17 cellular contexts compared by ENCODE assay signal in genomic region chr6:22928775-22929174, GRCh38.
DNase-seq lines count a peak whose midpoint lies in the region; ATAC-seq and TF ChIP-seq lines count a peak whose summit lies in the region.
"Had no signal": no experiment of that assay in that cellular context is flagged by ENCODE, and none has a peak within 500 bp of the region (broad histone marks: within the 10 kb centered on the region; RNA-seq: fewer than 3 reads in every experiment).

No MANE protein-coding gene starts in this region.

- no peak overlapping the region for H3K4ac ChIP-seq in neuronal stem cell (ENCODE audit: low read length)

- H3K27ac ChIP-seq in OCI-LY3 (ENCODE audit: low read length) (no peak overlapping the region), heart left ventricle (peak overlapping the region in 10 of 12 donors; percentile 7 to 54 (median 42)), neuronal stem cell (replicated peaks; ENCODE audit: low read length) (no peak overlapping the region), RWPE1 (no peak overlapping the region)
- H3K27ac ChIP-seq: psoas muscle, SJSA1 had no signal

- ATAC-seq in GM18868 (IDR thresholded peaks at IDR 0.05; ENCODE audit: unreplicated experiment) (peak; percentile 60), heart left ventricle (peak in 3 of 4 donors; percentile 15 to 52 (median 19)), HG03520 (IDR thresholded peaks at IDR 0.05; ENCODE audit: unreplicated experiment) (no peak)
- ATAC-seq: left colon, psoas muscle had no signal

- no peaks in the 10 kb centered on the region for H3K79me1 ChIP-seq in neuronal stem cell (ENCODE audit: low read depth, low read length)

- no peak overlapping the region for H3K14ac ChIP-seq in neuronal stem cell (ENCODE audit: low read length)

- no peak overlapping the region for H4K8ac ChIP-seq in neuronal stem cell (ENCODE audit: low read depth, low read length)

- no peak for TF ChIP-seq POLR2A in heart left ventricle (IDR thresholded peaks at IDR 0.05)

- no peak overlapping the region for H2BK15ac ChIP-seq in neuronal stem cell (ENCODE audit: low read length)

- H3K4me2 ChIP-seq in OCI-LY3 (ENCODE audit: low read length), result no peak overlapping the region
- H3K4me2 ChIP-seq in neuronal stem cell (ENCODE audit: insufficient read depth, low read length, poor library complexity, severe bottlenecking), result no peak overlapping the region

- H3K9ac ChIP-seq in OCI-LY3 (ENCODE audit: low read length) (no peak overlapping the region), neuronal stem cell (ENCODE audit: low read depth, low read length, poor library complexity) (no peak overlapping the region)

- no peak overlapping the region for H3K18ac ChIP-seq in neuronal stem cell (ENCODE audit: low read length)

- H3K23ac ChIP-seq in neuronal stem cell (ENCODE audit: low read depth, low read length, poor library complexity), result no peak overlapping the region

- H2BK120ac ChIP-seq in neuronal stem cell (ENCODE audit: low read depth, low read length), result no peak overlapping the region

- H3K27me3 ChIP-seq in OCI-LY3 (ENCODE audit: low read depth, low read length), result no peaks in the 10 kb centered on the region
- H3K27me3 ChIP-seq in heart left ventricle, result no peaks in the 10 kb centered on the region
- no peaks in the 10 kb centered on the region for H3K27me3 ChIP-seq in neuronal stem cell (ENCODE audit: control insufficient read depth in 3 of 3, insufficient read depth in 3 of 3, low read depth in 1 of 3, low read length in 3 of 3)
- H3K27me3 ChIP-seq: SJSA1 had no signal

- POLR2A ChIA-PET in RWPE1 (lab: Yijun Ruan, JAX; ENCODE audit: low non-redundant PET), result no interaction called here

- TF ChIP-seq CTCF in OCI-LY3 (IDR thresholded peaks at IDR 0.05; ENCODE audit: low read depth, low read length) (no peak), heart left ventricle (IDR thresholded peaks at IDR 0.05) (no peak), RWPE1 (conservative IDR thresholded peaks at IDR 0.05; ENCODE audit: low read depth) (no peak)

- H2BK12ac ChIP-seq in neuronal stem cell (ENCODE audit: low read length), result no peak overlapping the region

- H2AK5ac ChIP-seq in neuronal stem cell (ENCODE audit: low read depth, low read length), result no peak overlapping the region

- H4K91ac ChIP-seq in neuronal stem cell (ENCODE audit: low read depth, low read length, poor library complexity), result no peak overlapping the region

- no peaks in the 10 kb centered on the region for H4K20me1 ChIP-seq in OCI-LY3 (ENCODE audit: insufficient read depth, low read length)

- H3K9me3 ChIP-seq in OCI-LY3 (ENCODE audit: insufficient read depth, low read length), result no peaks in the 10 kb centered on the region
- H3K9me3 ChIP-seq in heart left ventricle, result no peaks in the 10 kb centered on the region
- H3K9me3 ChIP-seq in neuronal stem cell (replicated peaks in 1 of 2; ENCODE audit: control insufficient read depth in 2 of 2, insufficient read depth in 1 of 2, low read depth in 1 of 2, low read length in 2 of 2), result no peaks in the 10 kb centered on the region
- H3K9me3 ChIP-seq: psoas muscle, SJSA1 had no signal

- H2BK5ac ChIP-seq in neuronal stem cell (ENCODE audit: low read length), result no peak overlapping the region

- intact Hi-C loops in heart left ventricle (cut with DNase I), result loop anchor here in 1 of 10 donors (10.0 kb wide), 1 partner anchor 516 kb away; no protein-coding TSS in a partner anchor

- 21 to 33% (median 27%) methylated on average over 2 of the region's 2 CpGs for WGBS in heart left ventricle, 4 donors
- no CpG with 5 or more reads among the region's 2 CpGs for WGBS in neuronal stem cell (ENCODE audit: extremely low coverage in 2 of 2, insufficient read length in 2 of 2, insufficient replicate concordance in 1 of 2), 2 donors

- H3K4me3 ChIP-seq in OCI-LY3 (ENCODE audit: low read length) (no peak overlapping the region), heart left ventricle (no peak overlapping the region), neuronal stem cell (ENCODE audit: low read length in 2 of 2) (no peak overlapping the region)
- H3K4me3 ChIP-seq: psoas muscle, SJSA1 had no signal

- H3K36me3 ChIP-seq in OCI-LY3 (replicated peaks; ENCODE audit: low read depth, low read length), result no peaks in the 10 kb centered on the region
- H3K36me3 ChIP-seq in heart left ventricle, result no peaks in the 10 kb centered on the region
- H3K36me3 ChIP-seq in neuronal stem cell (replicated peaks in 1 of 2; ENCODE audit: control insufficient read depth in 2 of 2, insufficient read depth in 2 of 2, low read length in 2 of 2), result no peaks in the 10 kb centered on the region
- H3K36me3 ChIP-seq: SJSA1 had no signal

- no peaks in the 10 kb centered on the region for H3K4me1 ChIP-seq in OCI-LY3 (ENCODE audit: low read length)
- peaks cover 3 to 43% (median 31%) of the 10 kb centered on the region in 12 donors for H3K4me1 ChIP-seq in heart left ventricle
- H3K4me1 ChIP-seq in neuronal stem cell (ENCODE audit: control insufficient read depth in 2 of 2, insufficient read depth in 1 of 2, low read depth in 1 of 2, low read length in 2 of 2), result peaks cover 0 to 25% of the 10 kb centered on the region in 2 donors
- H3K4me1 ChIP-seq: psoas muscle, SJSA1 had no signal

- CTCF ChIA-PET in RWPE1 (lab: Yijun Ruan, JAX), result interaction anchor here (0.6 kb wide), 1 partner anchor 1328 kb away, joined by 3 read pairs; no protein-coding TSS in a partner anchor

- H2AFZ ChIP-seq in OCI-LY3 (ENCODE audit: low read depth, low read length) (0 out of 2 replicates have a peak overlapping the region, but pooled peaks have one; percentile 21), neuronal stem cell (ENCODE audit: low read length) (peak overlapping the region; percentile 71)

- H3K79me2 ChIP-seq in OCI-LY3 (ENCODE audit: low read length), result no peaks in the 10 kb centered on the region

- DNase-seq in heart left ventricle (no peak), neuronal stem cell (ENCODE audit: low spot score) (no peak), AML-193 (lab: John Stamatoyannopoulos, UW) (no peak), RWPE1 (ENCODE audit: low spot score) (no peak)
- DNase-seq in activated CD8-positive, alpha-beta memory T cell treated with anti-CD3 and anti-CD28 coated beads, Interleukin-2, amount 50 U/mL, for 48 hours, result no peak
- DNase-seq: activated naive CD4-positive, alpha-beta T cell treated with anti-CD3 and anti-CD28 coated beads, Interleukin-2, amount 50 U/mL, for 16 hours; activated T-cell treated with anti-CD3 and anti-CD28 coated beads for 4 hours; effector CD4-positive, alpha-beta T cell; H9; left colon; MM.1S; NCI-H187; psoas muscle had no signal

Comparison
In these comparisons a context has a peak if more than half of its experiments do, and no peak if none do; other contexts are left out.
1. H3K27ac ChIP-seq: peak in heart left ventricle (10 of 12); none in OCI-LY3 (single experiment), neuronal stem cell (single experiment) and RWPE1 (single experiment).